ENCODE assay signal across 1 cellular context in genomic region chr9:120885968-120886367, GRCh38.
TF ChIP-seq lines count a peak whose summit lies in the region.

No MANE protein-coding gene starts in this region.

TF ChIP-seq in K562, 482 proteins besides CTCF, POLR2A, EP300 and RAD21:
- TF ChIP-seq, protein P1, sequence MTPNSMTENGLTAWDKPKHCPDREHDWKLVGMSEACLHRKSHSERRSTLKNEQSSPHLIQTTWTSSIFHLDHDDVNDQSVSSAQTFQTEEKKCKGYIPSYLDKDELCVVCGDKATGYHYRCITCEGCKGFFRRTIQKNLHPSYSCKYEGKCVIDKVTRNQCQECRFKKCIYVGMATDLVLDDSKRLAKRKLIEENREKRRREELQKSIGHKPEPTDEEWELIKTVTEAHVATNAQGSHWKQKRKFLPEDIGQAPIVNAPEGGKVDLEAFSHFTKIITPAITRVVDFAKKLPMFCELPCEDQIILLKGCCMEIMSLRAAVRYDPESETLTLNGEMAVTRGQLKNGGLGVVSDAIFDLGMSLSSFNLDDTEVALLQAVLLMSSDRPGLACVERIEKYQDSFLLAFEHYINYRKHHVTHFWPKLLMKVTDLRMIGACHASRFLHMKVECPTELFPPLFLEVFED (CRISPR knock-in tag; conservative IDR thresholded peaks at IDR 0.05), result no peak
- TF ChIP-seq SMARCA4 (IDR thresholded peaks at IDR 0.05) (no peak), BDP1 (IDR thresholded peaks at IDR 0.05; ENCODE audit: insufficient read depth, insufficient read length) (no peak), E2F1 (CRISPR knock-in tag; IDR thresholded peaks at IDR 0.05) (0 out of 2 replicates have a peak, but pooled peaks have one; percentile 51), ZNF764 (CRISPR knock-in tag; IDR thresholded peaks at IDR 0.05; ENCODE audit: low read depth) (no peak), ATF3 (IDR thresholded peaks at IDR 0.05) (no peak), ATF3 (CRISPR knock-in tag; conservative IDR thresholded peaks at IDR 0.05) (0 out of 2 replicates have a peak, but pooled peaks have one; percentile 23), ZHX1 (conservative IDR thresholded peaks at IDR 0.05; ENCODE audit: low read length) (no peak), ZBTB8A (IDR thresholded peaks at IDR 0.05; ENCODE audit: partially characterized antibody) (no peak), ZNF75A (CRISPR knock-in tag; IDR thresholded peaks at IDR 0.05) (no peak), ZNF407 (IDR thresholded peaks at IDR 0.05; ENCODE audit: low read depth) (no peak), HNRNPLL (IDR thresholded peaks at IDR 0.05; ENCODE audit: low read depth, low read length, poor library complexity, severe bottlenecking) (peak; percentile 21), SP2 (IDR thresholded peaks at IDR 0.05; ENCODE audit: extremely low read depth, low read depth, low read length, poor library complexity, severe bottlenecking) (no peak), CHCHD3 (CRISPR knock-in tag; IDR thresholded peaks at IDR 0.05) (no peak), STAT6 (CRISPR knock-in tag; IDR thresholded peaks at IDR 0.05) (0 out of 2 replicates have a peak, but pooled peaks have one; percentile 49)
